ENCODE assay signal across 1 cellular context in the genomic region with DNA sequence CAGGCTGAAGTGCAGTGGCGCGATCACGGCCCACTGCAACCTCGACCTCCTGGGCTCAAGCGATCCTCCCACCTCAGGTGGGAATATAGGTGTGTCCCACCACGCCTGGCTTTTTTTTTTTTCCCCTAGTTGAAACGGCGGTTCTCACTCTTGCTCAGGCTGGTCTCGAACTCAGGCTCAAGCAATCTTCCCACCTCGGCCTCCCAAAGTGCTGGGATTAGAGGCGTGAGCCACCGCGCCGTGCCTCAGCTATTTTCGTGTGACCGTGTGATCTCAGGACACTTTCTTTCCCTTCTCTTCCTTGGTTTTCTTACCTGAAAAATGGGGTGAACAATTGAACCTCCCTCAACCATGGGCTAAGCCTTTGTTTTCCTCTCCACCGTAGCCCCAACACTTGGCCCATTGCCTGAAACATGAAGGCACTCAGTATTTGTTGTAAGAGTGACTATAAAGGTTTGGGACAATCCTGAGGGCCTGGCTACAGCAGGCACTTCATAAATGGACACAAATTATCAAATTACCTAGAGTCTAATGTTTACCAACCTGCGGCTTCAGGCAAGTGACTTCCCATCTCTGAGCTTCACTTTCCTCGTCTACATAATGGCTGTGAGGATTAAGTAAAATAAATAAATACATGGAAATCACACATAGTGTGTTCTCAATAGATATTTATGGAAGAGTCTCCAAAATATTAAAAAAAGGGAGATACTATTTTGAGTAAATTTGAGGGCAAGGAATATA.
TF ChIP-seq lines count a peak whose summit lies in the region.

No MANE protein-coding gene starts in this region.

TF ChIP-seq in GM23338, 12 proteins besides CTCF, POLR2A, EP300 and RAD21 (continued from another document):
- TF ChIP-seq ZNF462 (CRISPR knock-in tag; IDR thresholded peaks at IDR 0.05): no peak
- no peak for TF ChIP-seq REST (IDR thresholded peaks at IDR 0.05; ENCODE audit: unreplicated experiment)
TF ChIP-seq in GM23338: peak in this region for 0.
